Comparison of ENCODE assay signal across 15 cellular contexts in the genomic region with DNA sequence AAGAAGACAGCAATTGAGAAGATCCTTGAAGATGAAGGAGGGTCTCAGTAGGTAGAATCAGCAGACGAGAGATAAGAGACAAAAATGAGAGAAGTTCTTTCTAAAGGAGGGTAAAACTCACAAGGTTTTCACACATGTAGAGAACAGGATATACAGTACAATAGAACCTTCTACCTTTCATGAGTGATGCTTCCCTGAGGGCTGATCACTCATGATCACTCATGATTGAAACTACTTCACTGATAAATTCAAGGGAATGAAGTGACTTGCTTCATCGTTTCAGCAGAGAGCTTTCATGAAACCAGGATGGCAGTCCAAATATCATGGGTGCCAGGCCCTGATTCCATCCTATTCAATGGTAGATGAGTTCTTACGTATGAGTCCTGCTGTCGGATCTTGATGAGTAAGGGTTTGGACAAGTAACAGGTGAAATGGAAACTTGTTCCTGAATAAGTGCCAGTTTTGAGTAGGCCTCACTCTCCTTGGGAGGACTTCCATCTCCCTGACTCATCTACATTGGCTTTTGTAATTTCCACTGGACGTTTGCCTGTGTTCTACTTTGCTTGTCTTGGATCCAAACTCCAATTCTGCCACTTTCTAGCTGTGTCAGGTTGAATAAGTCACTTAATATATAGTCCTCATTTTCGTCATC. TPM values are rescaled to one million over a fixed set of nuclear protein-coding genes. Genes with fewer than 3 reads are reported as not detected.
DNase-seq lines count a peak whose midpoint lies in the region; ATAC-seq and TF ChIP-seq lines count a peak whose summit lies in the region.
"Had no signal": no experiment of that assay in that cellular context is flagged by ENCODE, and none has a peak within 500 bp of the region (broad histone marks: within the 10 kb centered on the region; RNA-seq: fewer than 3 reads in every experiment).

No MANE protein-coding gene starts in this region.

- ATAC-seq in HG03439 (IDR thresholded peaks at IDR 0.05; ENCODE audit: unreplicated experiment), result no peak
- ATAC-seq in GM18517 (IDR thresholded peaks at IDR 0.05; ENCODE audit: unreplicated experiment), result no peak
- ATAC-seq: activated CD8-positive, alpha-beta T cell treated with anti-CD3 and anti-CD28 coated beads, Interleukin-2, amount 10 ng/mL, durations not matched to agents 7 days and 5 days had no signal

- DNase-seq in AG08395 (ENCODE audit: low spot score), result peak; percentile 64
- DNase-seq in NCI-H226, result peak; percentile 94
- DNase-seq in epithelial cell of proximal tubule (ENCODE audit: low read depth), result peak; percentile 94
- peak; percentile 65 for DNase-seq in non-pigmented ciliary epithelial cell (ENCODE audit: low read depth)
- no peak for DNase-seq in COR-L47 (lab: John Stamatoyannopoulos, UW)
- no peak for DNase-seq in SIG-M5 treated with dmso at 0.1 percent for 504 hours (lab: John Stamatoyannopoulos, UW; ENCODE audit: unreplicated experiment)
- DNase-seq: activated CD8-positive, alpha-beta T cell treated with anti-CD3 and anti-CD28 coated beads, Interleukin-2, amount 10 ng/mL, durations not matched to agents 7 days and 5 days; activated naive CD8-positive, alpha-beta T cell treated with anti-CD3 and anti-CD28 coated beads for 36 hours; C1 segment of cervical spinal cord; NCI-H1092; NCI-H524 treated with DMSO at 0.1 percent for 48 hours; ovary had no signal

- no peak overlapping the region for H3K4me3 ChIP-seq in epithelial cell of proximal tubule (ENCODE audit: low read depth, low read length)
- H3K4me3 ChIP-seq: hepatocyte, ovary had no signal

- no peak for TF ChIP-seq CTCF in epithelial cell of proximal tubule (conservative IDR thresholded peaks at IDR 0.05; ENCODE audit: low read depth, low read length)

RNA-seq across cellular contexts. Expression of gene CLDN16, which starts 9.6 kb away (rescaled TPM):
- 8.5 and 29.7 TPM in 2 replicates for total RNA-seq in epithelial cell of proximal tubule
- total RNA-seq: activated CD8-positive, alpha-beta T cell treated with anti-CD3 and anti-CD28 coated beads, Interleukin-2, amount 10 ng/mL, durations not matched to agents 7 days and 5 days; activated naive CD8-positive, alpha-beta T cell treated with anti-CD3 and anti-CD28 coated beads for 36 hours had no signal

RNA-seq across cellular contexts. Expression of gene CLDN1, which starts 56.1 kb away (rescaled TPM):
- 155 and 169 TPM in 2 replicates for total RNA-seq in epithelial cell of proximal tubule
- total RNA-seq: activated CD8-positive, alpha-beta T cell treated with anti-CD3 and anti-CD28 coated beads, Interleukin-2, amount 10 ng/mL, durations not matched to agents 7 days and 5 days had no signal

Comparison
In these comparisons a context has a peak if more than half of its experiments do, and no peak if none do; other contexts are left out.
1. DNase-seq: peak in AG08395 (single experiment), NCI-H226 (single experiment), epithelial cell of proximal tubule (single experiment) and non-pigmented ciliary epithelial cell (single experiment); none in COR-L47 (single experiment) and SIG-M5 treated with dmso at 0.1 percent for 504 hours (single experiment).